Comparison of ENCODE assay signal across 11 cellular contexts in the genomic region with DNA sequence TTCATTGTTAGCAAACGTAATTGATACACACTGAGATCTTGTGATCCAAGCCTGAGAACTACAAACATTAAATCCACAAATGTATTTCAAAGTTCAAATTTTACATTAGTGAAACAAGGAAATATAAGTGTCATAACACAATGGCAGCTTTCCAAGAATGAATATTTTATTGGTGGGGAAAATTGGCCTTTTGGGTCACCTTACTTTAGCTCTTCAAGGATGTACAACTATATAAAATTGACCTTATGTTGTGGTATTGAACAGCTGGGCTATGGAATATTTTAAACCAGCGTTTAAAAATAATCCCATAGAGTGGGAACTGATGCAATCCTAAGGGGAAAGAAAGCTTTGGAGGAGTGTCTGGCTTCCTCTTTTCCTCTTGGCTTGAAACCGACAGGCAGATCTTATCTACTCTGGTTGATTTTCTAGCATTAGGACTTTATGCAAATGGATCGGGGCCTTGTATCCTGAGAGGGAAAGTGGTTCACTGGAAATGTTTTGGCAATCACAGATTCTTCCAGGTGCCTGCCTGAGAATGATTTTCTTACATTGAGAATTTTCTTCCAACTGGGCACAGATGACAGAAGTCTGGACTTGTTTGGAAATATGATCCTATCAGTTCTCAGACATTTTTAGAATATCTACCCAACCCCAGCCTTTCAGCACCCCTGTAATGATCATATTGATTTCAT.
DNase-seq lines count a peak whose midpoint lies in the region; ATAC-seq and TF ChIP-seq lines count a peak whose summit lies in the region.
"Had no signal": no experiment of that assay in that cellular context is flagged by ENCODE, and none has a peak within 500 bp of the region (broad histone marks: within the 10 kb centered on the region; RNA-seq: fewer than 3 reads in every experiment).

No MANE protein-coding gene starts in this region.

- DNase-seq in LHCN-M2 (ENCODE audit: low read depth) (peak; percentile 57), adipocyte (ENCODE audit: low read depth) (peak; percentile 68), hepatocyte (ENCODE audit: low spot score) (no peak), transverse colon (no peak), T-helper 1 cell (no peak), middle frontal gyrus (ENCODE audit: extremely low spot score, low spot score) (no peak)
- DNase-seq: adrenal gland; stimulated activated CD4-positive, alpha-beta T cell treated with anti-CD3 and anti-CD28 coated beads, Interleukin-4, amount 100 ng/mL, for 1 hour had no signal

- peak overlapping the region; percentile 13 for H3K4me2 ChIP-seq in hepatocyte

- H3K9ac ChIP-seq in adipocyte (ENCODE audit: low read length) = peak overlapping the region; percentile 49

- peaks cover 57% of the 10 kb centered on the region for H3K4me1 ChIP-seq in adipocyte (ENCODE audit: control insufficient read depth, insufficient read depth, low read length)
- H3K4me1 ChIP-seq in hepatocyte (ENCODE audit: insufficient read depth) = peaks cover 40% of the 10 kb centered on the region
- H3K4me1 ChIP-seq in transverse colon = peaks cover 15 to 74% (median 43%) of the 10 kb centered on the region in 4 donors

- no peak for ATAC-seq in HG02840 (IDR thresholded peaks at IDR 0.05; ENCODE audit: low FRiP score, unreplicated experiment)
- ATAC-seq: GM12878 had no signal

- H3K79me2 ChIP-seq in hepatocyte = no peaks in the 10 kb centered on the region

- H3K27me3 ChIP-seq in adipocyte (replicated peaks; ENCODE audit: control insufficient read depth, insufficient read depth, low read length) (no peaks in the 10 kb centered on the region), hepatocyte (no peaks in the 10 kb centered on the region), transverse colon (no peaks in the 10 kb centered on the region)
- H3K27me3 ChIP-seq: adrenal gland had no signal

- 45% methylated on average over 4 of the region's 4 CpGs for WGBS in hepatocyte (ENCODE audit: low lambda C conversion rate, missing lambda C conversion rate)
- 16 to 22% methylated on average over 4 of the region's 4 CpGs for whole genome bisulfite sequencing in transverse colon (ENCODE audit: low coverage in 1 of 2), 2 donors

- intact Hi-C loops in transverse colon (cut with DNase I; ENCODE audit: low total_unique reads) = no loop called here

- H3K9me2 ChIP-seq in hepatocyte (replicated peaks; ENCODE audit: insufficient read depth) = no peaks in the 10 kb centered on the region

- no peaks in the 10 kb centered on the region for H3K36me3 ChIP-seq in adipocyte (ENCODE audit: control insufficient read depth, insufficient read depth, low read length, severe bottlenecking)
- H3K36me3 ChIP-seq in hepatocyte (replicated peaks; ENCODE audit: insufficient read depth, low read depth) = no peaks in the 10 kb centered on the region
- no peaks in the 10 kb centered on the region for H3K36me3 ChIP-seq in transverse colon
- H3K36me3 ChIP-seq: adrenal gland, HAP-1 had no signal

- H4K20me1 ChIP-seq in hepatocyte (ENCODE audit: insufficient read depth, poor library complexity, severe bottlenecking) = no peaks in the 10 kb centered on the region

- in situ Hi-C loops in transverse colon (cut with MboI; ENCODE audit: low pct_ligation_motif_present in 1 of 4, low pct_unique_long_range_greater_than_20kb in 1 of 4, low sequenced_read_pairs in 3 of 4) = loop anchor here in 1 of 4 donors (25.0 kb wide), 2 partner anchors 467 to 617 kb away; a partner anchor contains a TSS

- no peak for TF ChIP-seq POLR2A in transverse colon (IDR thresholded peaks at IDR 0.05)

- H3K4me3 ChIP-seq in adipocyte (ENCODE audit: low read length) (no peak overlapping the region), hepatocyte (no peak overlapping the region), transverse colon (no peak overlapping the region)
- H3K4me3 ChIP-seq: adrenal gland, GM12878, HAP-1 had no signal

- no peaks in the 10 kb centered on the region for H3K9me3 ChIP-seq in adipocyte (ENCODE audit: control insufficient read depth, low read length)
- no peaks in the 10 kb centered on the region for H3K9me3 ChIP-seq in hepatocyte (ENCODE audit: low read depth)
- H3K9me3 ChIP-seq in transverse colon = no peaks in the 10 kb centered on the region
- H3K9me3 ChIP-seq: adrenal gland, HAP-1 had no signal

- H3K27ac ChIP-seq in hepatocyte (peak overlapping the region; percentile 31), transverse colon (peak overlapping the region; percentile 76 to 82 (median 78))

- TF ChIP-seq EP300 in transverse colon (IDR thresholded peaks at IDR 0.05; ENCODE audit: low read depth) = no peak

- TF ChIP-seq CTCF in hepatocyte (IDR thresholded peaks at IDR 0.05; ENCODE audit: poor library complexity) (no peak), transverse colon (IDR thresholded peaks at IDR 0.05) (no peak)

- no peak overlapping the region for H2AFZ ChIP-seq in hepatocyte

Comparison
In these comparisons a context has a peak if more than half of its experiments do, and no peak if none do; other contexts are left out.
1. DNase-seq: peak in LHCN-M2 (single experiment) and adipocyte (single experiment); none in hepatocyte (single experiment), transverse colon (single experiment), T-helper 1 cell (0 of 5) and middle frontal gyrus (single experiment).